In the genomic region with DNA sequence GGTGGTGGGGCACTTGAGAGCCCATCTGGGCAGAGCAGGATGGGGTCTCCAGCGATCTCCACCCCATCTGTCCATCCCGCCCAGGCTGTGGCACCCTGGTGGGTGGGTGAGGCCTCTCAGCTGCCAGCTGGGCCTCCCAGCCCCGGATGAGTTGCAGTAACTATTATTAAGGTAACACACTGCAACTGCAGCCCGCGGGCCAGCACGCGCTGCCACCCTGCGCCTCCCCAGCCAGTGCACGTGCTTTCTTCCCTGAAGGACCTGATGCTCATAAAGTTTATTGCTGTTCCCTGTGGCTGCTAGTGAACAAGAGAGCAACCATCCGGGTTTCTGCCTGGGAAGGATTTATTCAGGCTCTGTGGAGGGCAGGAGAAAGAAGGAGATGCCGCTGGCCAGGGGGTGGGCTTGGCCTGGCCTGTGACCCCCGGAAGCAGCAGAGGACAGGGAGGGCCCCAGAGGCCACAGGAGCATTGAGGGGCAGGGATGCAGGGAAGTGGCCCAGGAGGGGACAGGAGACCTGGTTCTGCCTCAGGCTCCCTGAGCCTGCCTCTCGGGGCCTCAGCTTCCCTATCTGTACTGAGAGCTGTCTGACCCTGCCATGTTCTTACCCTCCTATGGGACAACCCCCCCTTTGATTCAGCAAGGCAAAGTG, we compare ENCODE assay signal across 10 cellular contexts. TPM values are rescaled to one million over a fixed set of nuclear protein-coding genes. Genes with fewer than 3 reads are reported as not detected.
DNase-seq lines count a peak whose midpoint lies in the region; ATAC-seq, FAIRE-seq and TF ChIP-seq lines count a peak whose summit lies in the region.
"Had no signal": no experiment of that assay in that cellular context is flagged by ENCODE, and none has a peak within 500 bp of the region (broad histone marks: within the 10 kb centered on the region; RNA-seq: fewer than 3 reads in every experiment).

No MANE protein-coding gene starts in this region.

- no peak for TF ChIP-seq RAD21 in K562 (CRISPR knock-in tag; conservative IDR thresholded peaks at IDR 0.05 in 1 of 2, IDR thresholded peaks at IDR 0.05 in 1 of 2)

- H3K4me1 Mint-ChIP-seq in activated T-helper 17 cell treated with anti-CD3 and anti-CD28 coated beads, Interleukin-2, amount 50 U/mL, for 72 hours = peaks cover 5% of the 10 kb centered on the region
- no peaks in the 10 kb centered on the region for H3K4me1 Mint-ChIP-seq in activated CD4-positive, alpha-beta T cell treated with anti-CD3 and anti-CD28 coated beads, Interleukin-2, amount 10 ng/mL, durations not matched to agents 7 days and 5 days

- no peak for TF ChIP-seq CTCF in K562 (IDR thresholded peaks at IDR 0.05 in 2 of 3, conservative IDR thresholded peaks at IDR 0.05 in 1 of 3; ENCODE audit: insufficient read depth in 2 of 3, low read depth in 1 of 3, low read length in 3 of 3)
- no peak for TF ChIP-seq CTCF in lung (IDR thresholded peaks at IDR 0.05; ENCODE audit: control extremely low read depth, extremely low read depth)
- TF ChIP-seq CTCF in uterus (IDR thresholded peaks at IDR 0.05) = no peak

- H3K27ac Mint-ChIP-seq in activated T-helper 17 cell treated with anti-CD3 and anti-CD28 coated beads, Interleukin-2, amount 50 U/mL, for 72 hours = no peak overlapping the region
- H3K27ac Mint-ChIP-seq in activated CD4-positive, alpha-beta T cell treated with anti-CD3 and anti-CD28 coated beads, Interleukin-2, amount 10 ng/mL, durations not matched to agents 7 days and 5 days = no peak overlapping the region

- H3K9me1 ChIP-seq in K562 (ENCODE audit: control insufficient read depth, insufficient read depth, low read length) = peaks cover 2% of the 10 kb centered on the region

- TF ChIP-seq POLR2A in K562 (conservative IDR thresholded peaks at IDR 0.05) (no peak), uterus (IDR thresholded peaks at IDR 0.05) (no peak)

- no peaks in the 10 kb centered on the region for H3K36me3 Mint-ChIP-seq in activated T-helper 17 cell treated with anti-CD3 and anti-CD28 coated beads, Interleukin-2, amount 50 U/mL, for 72 hours (ENCODE audit: low read depth)
- H3K36me3 Mint-ChIP-seq in activated CD4-positive, alpha-beta T cell treated with anti-CD3 and anti-CD28 coated beads, Interleukin-2, amount 10 ng/mL, durations not matched to agents 7 days and 5 days (ENCODE audit: low read depth) = no peaks in the 10 kb centered on the region

- H4K20me1 ChIP-seq in K562 (replicated peaks; ENCODE audit: control insufficient read depth, insufficient read depth, low read length) = peaks cover 15% of the 10 kb centered on the region; the same call in 1 of the 2 replicates

- ATAC-seq in Right ventricle myocardium inferior (peak; percentile 5), K562 (no peak), lung (ENCODE audit: insufficient read depth, low FRiP score) (no peak)
- ATAC-seq in activated T-helper 17 cell treated with anti-CD3 and anti-CD28 coated beads, Interleukin-2, amount 50 U/mL, for 72 hours (replicated peaks) = no peak

- no peak overlapping the region for H3K4me3 ChIP-seq in K562
- no peak overlapping the region for H3K4me3 ChIP-seq in lung
- no peak overlapping the region for H3K4me3 ChIP-seq in uterus
- H3K4me3 ChIP-seq: body of pancreas had no signal

- H3K27me3 ChIP-seq in K562 (ENCODE audit: control insufficient read depth in 2 of 2, insufficient read depth in 2 of 2, low read length in 2 of 2) (peaks cover 28 to 61% of the 10 kb centered on the region in 2 experiments; a peak in 4 of 5 replicates), lung (ENCODE audit: control insufficient read depth, insufficient read depth) (no peaks in the 10 kb centered on the region), uterus (no peaks in the 10 kb centered on the region)
- H3K27me3 ChIP-seq: body of pancreas had no signal

- H3K36me3 ChIP-seq in K562 (ENCODE audit: control insufficient read depth, insufficient read depth, low read length) = no peaks in the 10 kb centered on the region
- H3K36me3 ChIP-seq in lung (ENCODE audit: control insufficient read depth in 2 of 2, insufficient read depth in 2 of 2, low read length in 2 of 2) = no peaks in the 10 kb centered on the region
- no peaks in the 10 kb centered on the region for H3K36me3 ChIP-seq in uterus

- WGBS in K562 (ENCODE audit: insufficient coverage, low coverage, missing lambda C conversion rate) = 2% methylated on average over 11 of the region's 13 CpGs
- 70 to 72% methylated on average over 13 of the region's 13 CpGs for WGBS in lung, 2 donors

- H3K27ac ChIP-seq in K562 (ENCODE audit: extremely low read depth, low read depth, low read length) = no peak overlapping the region
- H3K27ac ChIP-seq in lung (ENCODE audit: low read depth in 1 of 2, low read length in 1 of 2) = peak overlapping the region; percentile 9 to 87
- peak overlapping the region; percentile 80 to 90 for H3K27ac ChIP-seq in uterus

- H3K9ac ChIP-seq in K562 (ENCODE audit: insufficient read depth in 1 of 2, low read depth in 2 of 2, low read length in 2 of 2) = no peak overlapping the region

- CTCF ChIA-PET in K562 (lab: Yijun Ruan, JAX; ENCODE audit: low intra/inter-chr PET ratio) = interaction anchor here (0.6 to 2.1 kb wide), 6 partner anchors 17 to 1400 kb away, joined by 3 to 12 read pairs (median 6); a partner anchor contains a TSS
- CTCF ChIA-PET in activated CD4-positive, alpha-beta T cell treated with anti-CD3 and anti-CD28 coated beads, Interleukin-2, amount 10 ng/mL, durations not matched to agents 7 days and 5 days (lab: Charles Lee) = interaction anchor here (1.0 to 1.9 kb wide), 5 partner anchors 14 to 34 kb away, joined by 3 to 8 read pairs (median 5); a partner anchor contains a TSS

- peak; percentile 62 for DNase-seq in Right ventricle myocardium inferior (ENCODE audit: missing footprints)
- DNase-seq in cardiac septum (ENCODE audit: low spot score) = no peak
- no peak for DNase-seq in K562 (ENCODE audit: extremely low read depth in 1 of 4, low spot score in 3 of 4)
- no peak for DNase-seq in lung (ENCODE audit: low spot score)
- DNase-seq in uterus = peak; percentile 40 to 58
- no peak for DNase-seq in activated naive CD4-positive, alpha-beta T cell (lab: John Stamatoyannopoulos, UW)
- DNase-seq in activated CD4-positive, alpha-beta T cell treated with anti-CD3 and anti-CD28 coated beads, Interleukin-2, amount 10 ng/mL, durations not matched to agents 7 days and 5 days = no peak

- no peak overlapping the region for H2AFZ ChIP-seq in K562 (ENCODE audit: low read depth, low read length)

- H3K4me1 ChIP-seq in K562 (replicated peaks in 1 of 2; ENCODE audit: control insufficient read depth in 2 of 2, insufficient read depth in 2 of 2, low read length in 2 of 2) (peaks cover 6 to 11% of the 10 kb centered on the region in 2 experiments; a peak in 2 of 5 replicates), lung (ENCODE audit: control insufficient read depth in 2 of 2, insufficient read depth in 2 of 2, low read length in 2 of 2) (peaks cover 0 to 4% of the 10 kb centered on the region in 2 donors), uterus (peaks cover 9 to 11% of the 10 kb centered on the region in 2 donors)

- no peaks in the 10 kb centered on the region for H3K9me3 Mint-ChIP-seq in activated T-helper 17 cell treated with anti-CD3 and anti-CD28 coated beads, Interleukin-2, amount 50 U/mL, for 72 hours
- H3K9me3 Mint-ChIP-seq in activated CD4-positive, alpha-beta T cell treated with anti-CD3 and anti-CD28 coated beads, Interleukin-2, amount 10 ng/mL, durations not matched to agents 7 days and 5 days = no peaks in the 10 kb centered on the region

- TF ChIP-seq EP300 in K562 (IDR thresholded peaks at IDR 0.05; ENCODE audit: low read length) = no peak

- no peak overlapping the region for H3K4me2 ChIP-seq in K562 (ENCODE audit: insufficient read depth, low read length)

- FAIRE-seq in K562 (lab: Jason Lieb, UNC) = no peak
- FAIRE-seq: TTC549 had no signal

- intact Hi-C loops in Right ventricle myocardium inferior (cut with DNase I) = loop anchor here (2.0 kb wide), 1 partner anchor 34 kb away; a partner anchor contains a TSS
- intact Hi-C loops in cardiac septum (cut with DNase I) = loop anchor here (1.0 kb wide), 1 partner anchor 17 kb away; no protein-coding TSS in a partner anchor
- intact Hi-C loops in K562 (cut with micrococcal nuclease) = loop anchor here (1.0 kb wide), 2 partner anchors 17 to 34 kb away; a partner anchor contains a TSS
- intact Hi-C loops in uterus (cut with DNase I; ENCODE audit: low total_unique reads) = no loop called here

- no peaks in the 10 kb centered on the region for H3K9me3 ChIP-seq in K562 (replicated peaks; ENCODE audit: control insufficient read depth, insufficient read depth, low read depth, low read length)
- no peaks in the 10 kb centered on the region for H3K9me3 ChIP-seq in lung (ENCODE audit: control insufficient read depth in 2 of 2, insufficient read depth in 1 of 2, low read length in 1 of 2)
- no peaks in the 10 kb centered on the region for H3K9me3 ChIP-seq in uterus
- H3K9me3 ChIP-seq: body of pancreas had no signal

- no TSS peak for BruUV-seq in K562 (replicated peaks; lab: Mats Ljungman, UMichigan)

- peaks cover 22% of the 10 kb centered on the region for H3K27me3 Mint-ChIP-seq in activated T-helper 17 cell treated with anti-CD3 and anti-CD28 coated beads, Interleukin-2, amount 50 U/mL, for 72 hours
- H3K27me3 Mint-ChIP-seq in activated CD4-positive, alpha-beta T cell treated with anti-CD3 and anti-CD28 coated beads, Interleukin-2, amount 10 ng/mL, durations not matched to agents 7 days and 5 days = peaks cover 7% of the 10 kb centered on the region

- POLR2A ChIA-PET in K562 (lab: Yijun Ruan, JAX) = interaction anchor here (0.7 to 1.1 kb wide), 4 partner anchors 15 to 38 kb away, joined by 3 to 5 read pairs (median 4); a partner anchor contains a TSS
- POLR2A ChIA-PET in activated CD4-positive, alpha-beta T cell treated with anti-CD3 and anti-CD28 coated beads, Interleukin-2, amount 10 ng/mL, durations not matched to agents 7 days and 5 days (lab: Charles Lee) = no interaction called here

- H3K79me2 ChIP-seq in K562 (ENCODE audit: control insufficient read depth, insufficient read depth, low read length) = no peaks in the 10 kb centered on the region

- H3K4me3 Mint-ChIP-seq in activated T-helper 17 cell treated with anti-CD3 and anti-CD28 coated beads, Interleukin-2, amount 50 U/mL, for 72 hours = no peak overlapping the region
- no peak overlapping the region for H3K4me3 Mint-ChIP-seq in activated CD4-positive, alpha-beta T cell treated with anti-CD3 and anti-CD28 coated beads, Interleukin-2, amount 10 ng/mL, durations not matched to agents 7 days and 5 days

- in situ Hi-C loops in K562 (cut with MboI) = no loop called here

RNA-seq across cellular contexts. Expression of a gene that starts 1.7 kb away (rescaled TPM):
- total RNA-seq in Right ventricle myocardium inferior = 47.6 TPM
- 16.6 TPM for total RNA-seq in cardiac septum
- total RNA-seq in K562 (2011; cell fraction: chromatin; rRNA removed; ENCODE audit: low replicate concordance) = not detected in 2 replicates
- total RNA-seq in K562 (2011; cell fraction: nucleolus; rRNA removed) = not detected in 2 replicates
- not detected in 2 replicates for total RNA-seq in K562 (2011; cell fraction: nucleoplasm; rRNA removed)
- not detected in 2 replicates for total RNA-seq in K562 (2014; rRNA removed)
- total RNA-seq in K562 (2014; rRNA removed; fragmentation: Illumina TruSeq; extraction: Trizol) = not detected in 2 replicates
- not detected in 2 replicates for total RNA-seq in K562 (2015; rRNA removed; fragmentation: Illumina TruSeq; extraction: Trizol)
- not detected in 2 replicates for total RNA-seq in K562 (2021)
- polyA plus RNA-seq in K562 (2011; rRNA removed) = not detected in 2 replicates
- polyA plus RNA-seq in K562 (2011; cell fraction: cytosol; rRNA removed) = not detected in 2 replicates
- not detected in 2 replicates for polyA plus RNA-seq in K562 (2011; cell fraction: nucleus; rRNA removed)
- polyA plus RNA-seq in K562 (2012) = not detected in 2 replicates
- polyA plus RNA-seq in K562 (2014; fragmentation: Illumina TruSeq; extraction: Trizol) = not detected in 2 replicates
- polyA plus RNA-seq in K562 (2014; fragmentation: Nextera tagmentation; extraction: Ambion mirVana) = not detected
- polyA plus RNA-seq in K562 (2014; rRNA removed) = not detected in 2 replicates
- polyA minus RNA-seq in K562 (2011; rRNA and poly(A)+ RNA removed) = not detected in 2 replicates
- polyA minus RNA-seq in K562 (2011; cell fraction: cytosol; rRNA and poly(A)+ RNA removed) = not detected in 2 replicates
- polyA minus RNA-seq in K562 (2011; cell fraction: nucleus; rRNA and poly(A)+ RNA removed) = not detected in 2 replicates
- 1 to 10 TPM; 1.6 to 3.9 TPM for total RNA-seq in lung
- 1 to 10 TPM; 1.3 to 3.4 TPM for polyA plus RNA-seq in lung
- 1 to 10 TPM in 3 of 4 donors, not detected in 1; 1.9 to 6.1 (median 5.5) TPM for total RNA-seq in uterus
- total RNA-seq in activated T-helper 17 cell treated with anti-CD3 and anti-CD28 coated beads, Interleukin-2, amount 50 U/mL, for 72 hours = not detected
- total RNA-seq in activated CD4-positive, alpha-beta T cell treated with anti-CD3 and anti-CD28 coated beads, Interleukin-2, amount 10 ng/mL, durations not matched to agents 7 days and 5 days = not detected
- total RNA-seq: body of pancreas had no signal

RNA-seq across cellular contexts. Expression of a gene that starts 33.5 kb away (rescaled TPM):
- total RNA-seq in Right ventricle myocardium inferior = 215 TPM
- 209 TPM for total RNA-seq in cardiac septum
- 19.9 and 36.1 TPM in 2 replicates for total RNA-seq in K562 (2011; cell fraction: chromatin; rRNA removed; ENCODE audit: low replicate concordance)
- total RNA-seq in K562 (2011; cell fraction: nucleolus; rRNA removed) = 29.5 and 31.9 TPM in 2 replicates
- total RNA-seq in K562 (2011; cell fraction: nucleoplasm; rRNA removed) = 27.8 and 33.5 TPM in 2 replicates
- total RNA-seq in K562 (2014; rRNA removed) = 63.3 and 92.9 TPM in 2 replicates
- total RNA-seq in K562 (2014; rRNA removed; fragmentation: Illumina TruSeq; extraction: Trizol) = 140 and 158 TPM in 2 replicates
- 113 and 133 TPM in 2 replicates for total RNA-seq in K562 (2015; rRNA removed; fragmentation: Illumina TruSeq; extraction: Trizol)
- total RNA-seq in K562 (2021) = 161 and 179 TPM in 2 replicates
- polyA plus RNA-seq in K562 (2011; rRNA removed) = 128 and 161 TPM in 2 replicates
- 49.2 and 81.5 TPM in 2 replicates for polyA plus RNA-seq in K562 (2011; cell fraction: cytosol; rRNA removed)
- polyA plus RNA-seq in K562 (2011; cell fraction: nucleus; rRNA removed) = 67.5 and 72.8 TPM in 2 replicates
- polyA plus RNA-seq in K562 (2012) = 166 and 322 TPM in 2 replicates
- polyA plus RNA-seq in K562 (2014; fragmentation: Illumina TruSeq; extraction: Trizol) = 110 and 119 TPM in 2 replicates
- polyA plus RNA-seq in K562 (2014; fragmentation: Nextera tagmentation; extraction: Ambion mirVana) = 100 to 1,000 TPM; 832 to 927 TPM
- polyA plus RNA-seq in K562 (2014; rRNA removed) = 58.5 and 98.3 TPM in 2 replicates
- 17.7 and 23.0 TPM in 2 replicates for polyA minus RNA-seq in K562 (2011; rRNA and poly(A)+ RNA removed)
- polyA minus RNA-seq in K562 (2011; cell fraction: cytosol; rRNA and poly(A)+ RNA removed) = 19.1 and 24.0 TPM in 2 replicates
- 17.8 and 17.9 TPM in 2 replicates for polyA minus RNA-seq in K562 (2011; cell fraction: nucleus; rRNA and poly(A)+ RNA removed)
- total RNA-seq in lung = 10 to 100 TPM in 1 of 2 donors, 1 to 10 TPM in 1; 7.8 to 55.4 TPM
- polyA plus RNA-seq in lung = 100 to 1,000 TPM in 1 of 2 donors, 10 to 100 TPM in 1; 40.8 to 141 TPM
- 10 to 100 TPM in 3 of 4 donors, 1 to 10 TPM in 1; 10.0 to 63.2 (median 30.9) TPM for total RNA-seq in uterus
- 100 to 1,000 TPM in 1 of 2 donors, 10 to 100 TPM in 1; 65.5 to 112 TPM for total RNA-seq in activated T-helper 17 cell treated with anti-CD3 and anti-CD28 coated beads, Interleukin-2, amount 50 U/mL, for 72 hours
- 10 to 100 TPM; 77.6 to 80.0 TPM for total RNA-seq in activated CD4-positive, alpha-beta T cell treated with anti-CD3 and anti-CD28 coated beads, Interleukin-2, amount 10 ng/mL, durations not matched to agents 7 days and 5 days

RNA-seq across cellular contexts. Expression of a gene that starts 43.9 kb away (rescaled TPM):
- total RNA-seq in Right ventricle myocardium inferior = 23.2 TPM
- total RNA-seq in cardiac septum = 29.6 TPM
- 110 and 155 TPM in 2 replicates for total RNA-seq in K562 (2011; cell fraction: chromatin; rRNA removed; ENCODE audit: low replicate concordance)
- total RNA-seq in K562 (2011; cell fraction: nucleolus; rRNA removed) = 95.4 and 123 TPM in 2 replicates
- total RNA-seq in K562 (2011; cell fraction: nucleoplasm; rRNA removed) = 110 and 121 TPM in 2 replicates
- 30.8 and 42.0 TPM in 2 replicates for total RNA-seq in K562 (2014; rRNA removed)
- 24.3 and 28.2 TPM in 2 replicates for total RNA-seq in K562 (2014; rRNA removed; fragmentation: Illumina TruSeq; extraction: Trizol)
- total RNA-seq in K562 (2015; rRNA removed; fragmentation: Illumina TruSeq; extraction: Trizol) = 36.4 and 44.5 TPM in 2 replicates
- 36.4 and 42.6 TPM in 2 replicates for total RNA-seq in K562 (2021)
- polyA plus RNA-seq in K562 (2011; rRNA removed) = 46.3 and 50.4 TPM in 2 replicates
- 30.6 and 34.6 TPM in 2 replicates for polyA plus RNA-seq in K562 (2011; cell fraction: cytosol; rRNA removed)
- polyA plus RNA-seq in K562 (2011; cell fraction: nucleus; rRNA removed) = 121 and 133 TPM in 2 replicates
- polyA plus RNA-seq in K562 (2012) = 30.2 and 57.3 TPM in 2 replicates
- polyA plus RNA-seq in K562 (2014; fragmentation: Illumina TruSeq; extraction: Trizol) = 26.4 and 26.7 TPM in 2 replicates
- under 1 TPM; 0.32 to 0.37 TPM for polyA plus RNA-seq in K562 (2014; fragmentation: Nextera tagmentation; extraction: Ambion mirVana)
- polyA plus RNA-seq in K562 (2014; rRNA removed) = 34.3 and 41.4 TPM in 2 replicates
- polyA minus RNA-seq in K562 (2011; rRNA and poly(A)+ RNA removed) = 32.2 and 37.5 TPM in 2 replicates
- 16.3 and 23.9 TPM in 2 replicates for polyA minus RNA-seq in K562 (2011; cell fraction: cytosol; rRNA and poly(A)+ RNA removed)
- polyA minus RNA-seq in K562 (2011; cell fraction: nucleus; rRNA and poly(A)+ RNA removed) = 53.7 and 96.3 TPM in 2 replicates
- 10 to 100 TPM; 54.9 to 63.6 TPM for total RNA-seq in lung
- polyA plus RNA-seq in lung = 10 to 100 TPM; 52.1 to 54.1 TPM
- 10 to 100 TPM; 31.0 to 83.3 (median 37.6) TPM for total RNA-seq in uterus
- total RNA-seq in activated T-helper 17 cell treated with anti-CD3 and anti-CD28 coated beads, Interleukin-2, amount 50 U/mL, for 72 hours = 10 to 100 TPM; 51.0 to 54.3 TPM
- 10 to 100 TPM; 73.1 to 74.1 TPM for total RNA-seq in activated CD4-positive, alpha-beta T cell treated with anti-CD3 and anti-CD28 coated beads, Interleukin-2, amount 10 ng/mL, durations not matched to agents 7 days and 5 days

RNA-seq across cellular contexts. Expression of a gene that starts 58.8 kb away (rescaled TPM):
- total RNA-seq in Right ventricle myocardium inferior (not detected), cardiac septum (not detected), K562 (2014; rRNA removed) (not detected in 2 replicates), K562 (2014; rRNA removed; fragmentation: Illumina TruSeq; extraction: Trizol) (not detected in 2 replicates), K562 (2015; rRNA removed; fragmentation: Illumina TruSeq; extraction: Trizol) (not detected in 2 replicates), K562 (2021) (not detected in 2 replicates), lung (not detected), uterus (not detected)
- not detected in 2 replicates for total RNA-seq in K562 (2011; cell fraction: chromatin; rRNA removed; ENCODE audit: low replicate concordance)
- not detected in 2 replicates for total RNA-seq in K562 (2011; cell fraction: nucleolus; rRNA removed)
- total RNA-seq in K562 (2011; cell fraction: nucleoplasm; rRNA removed) = not detected in 2 replicates
- polyA plus RNA-seq in K562 (2011; rRNA removed) (not detected in 2 replicates), K562 (2014; fragmentation: Illumina TruSeq; extraction: Trizol) (not detected in 2 replicates), K562 (2014; fragmentation: Nextera tagmentation; extraction: Ambion mirVana) (not detected), K562 (2014; rRNA removed) (not detected in 2 replicates), lung (not detected)
- polyA plus RNA-seq in K562 (2011; cell fraction: cytosol; rRNA removed) = not detected in 2 replicates
- polyA plus RNA-seq in K562 (2011; cell fraction: nucleus; rRNA removed) = not detected in 2 replicates
- polyA plus RNA-seq in K562 (2012) = not detected in 2 replicates
- polyA minus RNA-seq in K562 (2011; rRNA and poly(A)+ RNA removed) = not detected in 2 replicates
- not detected in 2 replicates for polyA minus RNA-seq in K562 (2011; cell fraction: cytosol; rRNA and poly(A)+ RNA removed)
- not detected in 2 replicates for polyA minus RNA-seq in K562 (2011; cell fraction: nucleus; rRNA and poly(A)+ RNA removed)
- not detected for total RNA-seq in activated T-helper 17 cell treated with anti-CD3 and anti-CD28 coated beads, Interleukin-2, amount 50 U/mL, for 72 hours
- total RNA-seq in activated CD4-positive, alpha-beta T cell treated with anti-CD3 and anti-CD28 coated beads, Interleukin-2, amount 10 ng/mL, durations not matched to agents 7 days and 5 days = not detected
- total RNA-seq: body of pancreas had no signal

Comparison
In these comparisons a context has a peak if more than half of its experiments do, and no peak if none do; other contexts are left out.
1. DNase-seq: peak in Right ventricle myocardium inferior (single experiment) and uterus (2 of 2); none in cardiac septum (single experiment), K562 (0 of 4), lung (single experiment), activated naive CD4-positive, alpha-beta T cell (0 of 4) and activated CD4-positive, alpha-beta T cell treated with anti-CD3 and anti-CD28 coated beads, Interleukin-2, amount 10 ng/mL, durations not matched to agents 7 days and 5 days (single experiment).